ENCODE assay signal across 19 cellular contexts in the genomic region with DNA sequence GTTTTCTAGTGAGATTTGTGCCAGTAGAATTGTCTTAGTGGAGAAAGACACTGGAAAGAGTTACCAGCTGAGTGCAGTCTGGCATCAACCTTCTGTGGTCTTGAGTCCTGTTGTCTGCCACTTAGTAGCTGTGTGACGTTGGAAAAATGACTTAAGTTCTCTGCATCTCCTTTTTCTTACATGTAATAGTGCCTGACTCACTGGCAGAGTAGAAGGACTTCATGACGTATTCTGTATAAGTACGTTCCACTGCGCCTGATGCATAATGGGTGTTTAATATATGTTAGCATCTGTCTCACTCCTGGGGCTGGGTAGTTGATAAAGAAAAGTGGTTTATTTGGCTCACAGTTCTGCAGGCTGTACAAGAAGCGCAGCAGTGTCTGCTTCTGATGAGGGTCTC.
"Had no signal": no experiment of that assay in that cellular context is flagged by ENCODE, and none has a peak within 500 bp of the region (broad histone marks: within the 10 kb centered on the region; RNA-seq: fewer than 3 reads in every experiment).

No MANE protein-coding gene starts in this region.

- H3K4me1 Mint-ChIP-seq: IgD-negative memory B cell had no signal

- H3K27me3 Mint-ChIP-seq: IgD-negative memory B cell had no signal

- H3K9ac ChIP-seq: KMS-11, SK-N-SH had no signal

- H3K9me3 Mint-ChIP-seq: IgD-negative memory B cell had no signal

- ATAC-seq: K562 had no signal

- H3K36me3 Mint-ChIP-seq: IgD-negative memory B cell had no signal

- H3K4me2 ChIP-seq: KMS-11, SK-N-SH had no signal

- H3K27ac ChIP-seq: HL-60, KMS-11, RWPE1 had no signal

- H3K4me3 ChIP-seq: K562 had no signal

- H3K4me3 Mint-ChIP-seq: IgD-negative memory B cell had no signal

- H3K27ac Mint-ChIP-seq: IgD-negative memory B cell had no signal

- H3K9me2 ChIP-seq: SK-N-SH had no signal

- DNase-seq: Kasumi-1, MM.1S, NCI-H1694, NCI-H187 treated with DMSO at 0.1 percent for 48 hours, NCI-H2171, NCI-H226, NCI-H446, NCI-H510A, NCI-H524 treated with DMSO at 0.1 percent for 48 hours, NCI-H69, NCI-H774, SHP77, SK-N-SH, SW 1271 had no signal

- H3K9me3 ChIP-seq: SK-N-SH had no signal
